In genomic region chr11:77066229-77067023, GRCh38 we compare ENCODE assay signal across 8 cellular contexts. TPM values are rescaled to one million over a fixed set of nuclear protein-coding genes. Genes with fewer than 3 reads are reported as not detected.
DNase-seq lines count a peak whose midpoint lies in the region; ATAC-seq and TF ChIP-seq lines count a peak whose summit lies in the region.

Gene CAPN5, plus strand, starts transcription at chr11:77066971. Its CDS starts 17,916 bp downstream, at chr11:77084887.

- peak; percentile 78 for DNase-seq in CD14-positive monocyte (ENCODE audit: low spot score)
- DNase-seq in NCI-H748 (lab: John Stamatoyannopoulos, UW; ENCODE audit: unreplicated experiment): peak; percentile 86
- peak; percentile 81 for DNase-seq in activated CD4-positive, alpha-beta memory T cell treated with anti-CD3 and anti-CD28 coated beads, Interleukin-2, amount 10 ng/mL, durations not matched to agents 7 days and 5 days
- DNase-seq in ecto neural progenitor cell (ENCODE audit: low spot score): peak; percentile 98
- peak; percentile 92 to 95 for DNase-seq in lung microvascular endothelial cell (ENCODE audit: low read depth in 2 of 2)
- DNase-seq in stimulated activated CD4-positive, alpha-beta T cell treated with anti-CD3 and anti-CD28 coated beads, TNF-alpha, amount 100 ng/mL, for 24 hours (ENCODE audit: low read depth in 3 of 3): peak; percentile 55 to 86 (median 76)

- peak within 1 kb of the TSS in 5 of 7 donors; percentile 4 to 78 (median 63) for H3K27ac Mint-ChIP-seq in CD14-positive monocyte
- no peak within 1 kb of the TSS for H3K27ac Mint-ChIP-seq in activated CD4-positive, alpha-beta memory T cell treated with anti-CD3 and anti-CD28 coated beads, Interleukin-2, amount 10 ng/mL, durations not matched to agents 7 days and 5 days

- POLR2A ChIA-PET in activated CD4-positive, alpha-beta memory T cell treated with anti-CD3 and anti-CD28 coated beads, Interleukin-2, amount 10 ng/mL, durations not matched to agents 7 days and 5 days (lab: Charles Lee): interaction anchor here (1.5 kb wide), 1 partner anchor 16 kb away, joined by 3 read pairs; no protein-coding TSS in a partner anchor

- intact Hi-C loops in CD14-positive monocyte (cut with micrococcal nuclease): loop anchor here in 1 of 2 donors (2.0 kb wide), 1 partner anchor 20 kb away; no protein-coding TSS in a partner anchor

- ATAC-seq in GM19328 (IDR thresholded peaks at IDR 0.05; ENCODE audit: unreplicated experiment) (peak; percentile 91), HG03460 (IDR thresholded peaks at IDR 0.05; ENCODE audit: unreplicated experiment) (peak; percentile 81)

- H3K27me3 Mint-ChIP-seq in CD14-positive monocyte (ENCODE audit: low read depth in 3 of 3): peaks cover 13 to 22% (median 19%) of the 10 kb centered on the region in 3 donors
- H3K27me3 Mint-ChIP-seq in activated CD4-positive, alpha-beta memory T cell treated with anti-CD3 and anti-CD28 coated beads, Interleukin-2, amount 10 ng/mL, durations not matched to agents 7 days and 5 days: peaks cover 33% of the 10 kb centered on the region

- CTCF ChIA-PET in activated CD4-positive, alpha-beta memory T cell treated with anti-CD3 and anti-CD28 coated beads, Interleukin-2, amount 10 ng/mL, durations not matched to agents 7 days and 5 days (lab: Charles Lee): interaction anchor here (1.0 to 1.4 kb wide), 4 partner anchors 16 to 25 kb away, joined by 3 to 6 read pairs (median 5); no protein-coding TSS in a partner anchor

- peak within 1 kb of the TSS; percentile 89 to 96 for H3K4me3 Mint-ChIP-seq in CD14-positive monocyte
- peak within 1 kb of the TSS; percentile 67 for H3K4me3 Mint-ChIP-seq in activated CD4-positive, alpha-beta memory T cell treated with anti-CD3 and anti-CD28 coated beads, Interleukin-2, amount 10 ng/mL, durations not matched to agents 7 days and 5 days

- peaks cover under 1 to 8% (median 8%) of the 10 kb centered on the region in 7 donors for H3K9me3 Mint-ChIP-seq in CD14-positive monocyte
- peaks cover 2% of the 10 kb centered on the region for H3K9me3 Mint-ChIP-seq in activated CD4-positive, alpha-beta memory T cell treated with anti-CD3 and anti-CD28 coated beads, Interleukin-2, amount 10 ng/mL, durations not matched to agents 7 days and 5 days

- no peaks in the 10 kb centered on the region for H3K36me3 Mint-ChIP-seq in CD14-positive monocyte
- H3K36me3 Mint-ChIP-seq in activated CD4-positive, alpha-beta memory T cell treated with anti-CD3 and anti-CD28 coated beads, Interleukin-2, amount 10 ng/mL, durations not matched to agents 7 days and 5 days (ENCODE audit: low read depth): no peaks in the 10 kb centered on the region

- peaks cover 12% of the 10 kb centered on the region for H3K4me1 Mint-ChIP-seq in CD14-positive monocyte
- H3K4me1 Mint-ChIP-seq in activated CD4-positive, alpha-beta memory T cell treated with anti-CD3 and anti-CD28 coated beads, Interleukin-2, amount 10 ng/mL, durations not matched to agents 7 days and 5 days: peaks cover 4% of the 10 kb centered on the region

- peak; percentile 13 for TF ChIP-seq CTCF in CD14-positive monocyte (IDR thresholded peaks at IDR 0.05)

RNA-seq across cellular contexts. Expression of gene CAPN5, which starts in this region (rescaled TPM):
- under 1 TPM; 0.28 to 0.62 TPM for polyA plus RNA-seq in CD14-positive monocyte
- total RNA-seq in activated CD4-positive, alpha-beta memory T cell treated with anti-CD3 and anti-CD28 coated beads, Interleukin-2, amount 10 ng/mL, durations not matched to agents 7 days and 5 days: under 1 TPM; 0.43 to 0.65 TPM
- 1.8 and 3.3 TPM in 2 replicates for total RNA-seq in lung microvascular endothelial cell

Comparison
In these comparisons a context has a peak if more than half of its experiments do, and no peak if none do; other contexts are left out.
1. Peak in every context shown above with its lines: DNase-seq and ATAC-seq.
2. Peak in DNase-seq in CD14-positive monocyte; RNA of the gene not detected or under 1 TPM.
3. Peak in DNase-seq in activated CD4-positive, alpha-beta memory T cell treated with anti-CD3 and anti-CD28 coated beads, Interleukin-2, amount 10 ng/mL, durations not matched to agents 7 days and 5 days; RNA of the gene not detected or under 1 TPM.